Comparison of ENCODE assay signal across 14 cellular contexts in genomic region chr4:73451404-73451803, GRCh38. TPM values are rescaled to one million over a fixed set of nuclear protein-coding genes. Genes with fewer than 3 reads are reported as not detected.
A peak's percentile ranks its signal among the peaks of the same experiment; 100 is the strongest.
DNase-seq lines count a peak whose midpoint lies in the region; ATAC-seq and TF ChIP-seq lines count a peak whose summit lies in the region.
"Had no signal": no experiment of that assay in that cellular context is flagged by ENCODE, and none has a peak within 500 bp of the region (broad histone marks: within the 10 kb centered on the region; RNA-seq: fewer than 3 reads in every experiment).

No MANE protein-coding gene starts in this region.

- no TSS peak for BruUV-seq in PC-3 (replicated peaks; lab: Mats Ljungman, UMichigan)

- H3K4me1 ChIP-seq in mesenchymal stem cell (ENCODE audit: control insufficient read depth, insufficient read depth, low read depth, low read length) (peaks cover 4% of the 10 kb centered on the region), PC-3 (ENCODE audit: insufficient read depth, low read length) (peaks cover 11% of the 10 kb centered on the region; the same call in 1 of the 2 replicates), MM.1S (ENCODE audit: low read length) (no peaks in the 10 kb centered on the region)

- no peak overlapping the region for H4K8ac ChIP-seq in mesenchymal stem cell (ENCODE audit: low read length)

- intact Hi-C loops in PC-3 (cut with micrococcal nuclease), result no loop called here

- H3K4me2 ChIP-seq in mesenchymal stem cell (ENCODE audit: low read length, poor library complexity, severe bottlenecking) (no peak overlapping the region), PC-3 (ENCODE audit: low read length) (no peak overlapping the region), MM.1S (ENCODE audit: low read depth, low read length) (no peak overlapping the region)

- H3K23ac ChIP-seq in mesenchymal stem cell (ENCODE audit: low read length in 2 of 2), result no peak overlapping the region

- H4K91ac ChIP-seq in mesenchymal stem cell (ENCODE audit: low read length), result no peak overlapping the region

- CTCF ChIA-PET in PC-3 (lab: Charles Lee), result no interaction called here

- no peak for ATAC-seq in HG03280 (IDR thresholded peaks at IDR 0.05; ENCODE audit: unreplicated experiment)
- ATAC-seq in PC-3, result no peak
- ATAC-seq: activated CD4-positive, CD25-positive, alpha-beta regulatory T cell treated with anti-CD3 and anti-CD28 coated beads, Interleukin-2, amount 50 U/mL, for 24 hours had no signal

- H3K27me3 ChIP-seq in H7 (ENCODE audit: control insufficient read depth, insufficient read depth, low read length) (no peaks in the 10 kb centered on the region; the same call in 1 of the 2 replicates), mesenchymal stem cell (ENCODE audit: control insufficient read depth in 1 of 2, insufficient read depth in 1 of 2, low read length in 2 of 2) (no peaks in the 10 kb centered on the region), PC-3 (ENCODE audit: low read length) (peaks cover 30% of the 10 kb centered on the region), MM.1S (replicated peaks; ENCODE audit: insufficient read depth, low read length) (no peaks in the 10 kb centered on the region)

- H2BK5ac ChIP-seq in mesenchymal stem cell (ENCODE audit: low read depth, low read length, poor library complexity, severe bottlenecking), result no peak overlapping the region

- DNase-seq in H7, result peak; percentile 25
- peak; percentile 47 for DNase-seq in NCI-H1694 treated with DMSO at 0.1 percent for 48 hours (lab: John Stamatoyannopoulos, UW)
- peak; percentile 75 for DNase-seq in astrocyte of the hippocampus (ENCODE audit: low read depth, low spot score)
- DNase-seq in mesenchymal stem cell, result peak; percentile 29
- DNase-seq in PC-3, result no peak
- no peak for DNase-seq in MM.1S
- no peak for DNase-seq in UCSD-AML1 (lab: John Stamatoyannopoulos, UW; ENCODE audit: unreplicated experiment)
- DNase-seq: stimulated activated CD4-positive, alpha-beta T cell treated with anti-CD3 and anti-CD28 coated beads, Interleukin-15, amount 100 ng/mL, for 24 hours had no signal

- no peak overlapping the region for H3K14ac ChIP-seq in mesenchymal stem cell (ENCODE audit: low read length in 2 of 2)

- H3K79me2 ChIP-seq in PC-3 (ENCODE audit: low read length) (no peaks in the 10 kb centered on the region), MM.1S (ENCODE audit: low read length) (no peaks in the 10 kb centered on the region)

- no peak overlapping the region for H3K18ac ChIP-seq in mesenchymal stem cell (ENCODE audit: low read depth in 1 of 2, low read length in 2 of 2)

- H2AK5ac ChIP-seq in mesenchymal stem cell (ENCODE audit: low read length, severe bottlenecking), result no peak overlapping the region

- no peaks in the 10 kb centered on the region for H3K36me3 ChIP-seq in H7 (replicated peaks; ENCODE audit: control insufficient read depth, insufficient read depth, low read length)
- no peaks in the 10 kb centered on the region for H3K36me3 ChIP-seq in mesenchymal stem cell (ENCODE audit: control insufficient read depth in 1 of 2, insufficient read depth in 2 of 2, low read depth in 1 of 2, low read length in 2 of 2)
- no peaks in the 10 kb centered on the region for H3K36me3 ChIP-seq in PC-3 (ENCODE audit: low read depth, low read length)
- H3K36me3 ChIP-seq in MM.1S (replicated peaks; ENCODE audit: insufficient read depth, low read length), result no peaks in the 10 kb centered on the region

- H3K27ac ChIP-seq in mesenchymal stem cell (ENCODE audit: low read length, poor library complexity, severe bottlenecking) (peak overlapping the region; percentile 53), PC-3 (ENCODE audit: low read length) (no peak overlapping the region), MM.1S (ENCODE audit: low read length) (no peak overlapping the region)

- no peaks in the 10 kb centered on the region for H3K79me1 ChIP-seq in mesenchymal stem cell (replicated peaks; ENCODE audit: low read length, poor library complexity, severe bottlenecking)

- H2AFZ ChIP-seq in mesenchymal stem cell (ENCODE audit: low read depth, low read length) (no peak overlapping the region), PC-3 (ENCODE audit: low read length) (no peak overlapping the region), MM.1S (ENCODE audit: low read length) (no peak overlapping the region)

- H2BK120ac ChIP-seq in mesenchymal stem cell (ENCODE audit: low read depth, low read length), result no peak overlapping the region

- H3K9me2 ChIP-seq in PC-3 (replicated peaks; ENCODE audit: low read length), result no peaks in the 10 kb centered on the region
- H3K9me2 ChIP-seq in MM.1S (replicated peaks; ENCODE audit: insufficient read depth, low read length), result no peaks in the 10 kb centered on the region

- H2BK15ac ChIP-seq in mesenchymal stem cell (ENCODE audit: low read depth, poor library complexity, severe bottlenecking), result no peak overlapping the region

- no peak overlapping the region for H3K4me3 ChIP-seq in H7 (ENCODE audit: insufficient read depth, low read depth, low read length)
- peak overlapping the region in 1 of 2 experiments; percentile 67 for H3K4me3 ChIP-seq in mesenchymal stem cell (ENCODE audit: insufficient read depth in 1 of 2, low read depth in 1 of 2, low read length in 2 of 2)
- no peak overlapping the region for H3K4me3 ChIP-seq in PC-3 (ENCODE audit: low read length)
- H3K4me3 ChIP-seq in MM.1S (ENCODE audit: low read length), result no peak overlapping the region

- WGBS in mesenchymal stem cell, result no CpG with 5 or more reads among the region's 3 CpGs

- no peak overlapping the region for H3K4ac ChIP-seq in mesenchymal stem cell (ENCODE audit: low read depth in 1 of 2, low read length in 2 of 2)

- no peak overlapping the region for H2BK12ac ChIP-seq in mesenchymal stem cell (ENCODE audit: low read length in 2 of 2)

- TF ChIP-seq CTCF in PC-3 (conservative IDR thresholded peaks at IDR 0.05; ENCODE audit: low read depth, low read length), result no peak
- no peak for TF ChIP-seq CTCF in MM.1S (IDR thresholded peaks at IDR 0.05; ENCODE audit: low read length)

- H3F3A ChIP-seq in PC-3 (ENCODE audit: low read length, unreplicated experiment) (no peaks in the 10 kb centered on the region), MM.1S (ENCODE audit: insufficient read depth, low read length) (no peaks in the 10 kb centered on the region)

- POLR2A ChIA-PET in PC-3 (lab: Charles Lee; ENCODE audit: unreplicated experiment), result no interaction called here

- H4K20me1 ChIP-seq in PC-3 (ENCODE audit: low read length), result no peaks in the 10 kb centered on the region
- no peaks in the 10 kb centered on the region for H4K20me1 ChIP-seq in MM.1S (ENCODE audit: insufficient read depth, low read length)

- H3K9me3 ChIP-seq in mesenchymal stem cell (ENCODE audit: control insufficient read depth, low read length), result no peaks in the 10 kb centered on the region
- no peaks in the 10 kb centered on the region for H3K9me3 ChIP-seq in PC-3 (ENCODE audit: low read length)
- no peaks in the 10 kb centered on the region for H3K9me3 ChIP-seq in MM.1S (replicated peaks; ENCODE audit: insufficient read depth, low read length)

- no peak overlapping the region for H3K9ac ChIP-seq in mesenchymal stem cell (ENCODE audit: low read length)
- no peak overlapping the region for H3K9ac ChIP-seq in PC-3 (ENCODE audit: low read length)
- no peak overlapping the region for H3K9ac ChIP-seq in MM.1S (ENCODE audit: low read length)

RNA-seq across cellular contexts. Expression of gene AFP, which starts 15.4 kb away (rescaled TPM):
- total RNA-seq in H7 (2014; rRNA removed; shearing (Covaris generic)), result 4.2 and 5.4 TPM in 2 replicates
- 0.70 TPM for polyA plus RNA-seq in mesenchymal stem cell (2013, experiment 1 of 2)
- polyA plus RNA-seq in mesenchymal stem cell (2013, experiment 2 of 2), result 0.64 TPM
- total RNA-seq in PC-3 (2014; rRNA removed), result 0.40 TPM in 1 of 2 replicates, not detected in the other
- total RNA-seq: activated T-helper 1 cell treated with anti-CD3 and anti-CD28 coated beads, Interleukin-12 subunit alpha, Interleukin-12 subunit beta, Interleukin-2, Interleukin-4 antibody, amounts not matched to agents 30 ng/mL and 10 ng/mL and 1 ng/mL, durations not matched to agents 14 hours and 24 hours and 36 hours; bronchial epithelial cell; esophagus mucosa; kidney had no signal

RNA-seq across cellular contexts. Expression of gene AFM, which starts 30.1 kb away (rescaled TPM):
- total RNA-seq in H7 (2014; rRNA removed; shearing (Covaris generic)), result not detected in 2 replicates
- polyA plus RNA-seq in mesenchymal stem cell (2013, experiment 1 of 2), result not detected
- polyA plus RNA-seq in mesenchymal stem cell (2013, experiment 2 of 2), result not detected
- total RNA-seq in PC-3 (2014; rRNA removed), result not detected in 2 replicates
- total RNA-seq: activated T-helper 1 cell treated with anti-CD3 and anti-CD28 coated beads, Interleukin-12 subunit alpha, Interleukin-12 subunit beta, Interleukin-2, Interleukin-4 antibody, amounts not matched to agents 30 ng/mL and 10 ng/mL and 1 ng/mL, durations not matched to agents 14 hours and 24 hours and 36 hours; bronchial epithelial cell; esophagus mucosa; kidney had no signal

RNA-seq across cellular contexts. Expression of gene ALB, which starts 47.3 kb away (rescaled TPM):
- total RNA-seq in H7 (2014; rRNA removed; shearing (Covaris generic)), result 0.03 TPM in 1 of 2 replicates, not detected in the other
- not detected for polyA plus RNA-seq in mesenchymal stem cell (2013, experiment 1 of 2)
- polyA plus RNA-seq in mesenchymal stem cell (2013, experiment 2 of 2), result 0.03 TPM
- total RNA-seq in PC-3 (2014; rRNA removed), result 0.22 TPM in 1 of 2 replicates, not detected in the other
- total RNA-seq: activated T-helper 1 cell treated with anti-CD3 and anti-CD28 coated beads, Interleukin-12 subunit alpha, Interleukin-12 subunit beta, Interleukin-2, Interleukin-4 antibody, amounts not matched to agents 30 ng/mL and 10 ng/mL and 1 ng/mL, durations not matched to agents 14 hours and 24 hours and 36 hours; bronchial epithelial cell had no signal

Comparison
In these comparisons a context has a peak if more than half of its experiments do, and no peak if none do; other contexts are left out.
1. DNase-seq: peak in H7 (single experiment), NCI-H1694 treated with DMSO at 0.1 percent for 48 hours (single experiment), astrocyte of the hippocampus (single experiment) and mesenchymal stem cell (single experiment); none in PC-3 (single experiment), MM.1S (single experiment) and UCSD-AML1 (single experiment).